In the genomic region with DNA sequence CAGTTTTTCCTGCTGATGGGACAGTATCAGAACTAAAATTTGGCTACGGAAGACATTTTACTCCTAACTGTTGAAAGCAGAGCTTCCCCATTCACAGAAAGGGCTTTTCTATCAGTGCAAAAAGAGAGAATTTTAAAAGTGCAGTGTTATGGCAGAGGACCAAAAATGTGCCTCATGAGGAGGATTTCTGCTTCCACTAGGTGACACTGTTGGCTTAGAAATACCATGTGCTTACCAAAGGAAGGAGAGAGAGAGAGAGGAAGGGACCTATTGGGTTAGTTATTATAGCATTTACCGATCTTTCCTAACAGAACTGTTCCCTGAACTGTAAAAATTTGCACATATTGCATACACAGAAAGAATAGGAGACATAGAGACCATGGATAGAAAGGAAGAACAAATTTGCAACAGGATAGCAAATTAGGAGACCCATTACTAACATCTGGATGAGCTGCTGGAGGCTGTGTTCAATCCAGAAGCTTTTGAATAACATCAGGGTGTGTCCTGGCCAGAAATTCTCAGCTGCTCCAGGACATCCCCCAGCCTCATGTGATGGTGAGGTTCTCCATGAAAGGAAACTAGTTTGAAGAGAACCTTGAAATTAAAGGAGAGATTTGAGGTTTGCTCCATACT, we compare ENCODE assay signal across 10 cellular contexts. TPM values are rescaled to one million over a fixed set of nuclear protein-coding genes. Genes with fewer than 3 reads are reported as not detected.
A peak's percentile ranks its signal among the peaks of the same experiment; 100 is the strongest.
DNase-seq lines count a peak whose midpoint lies in the region; ATAC-seq, FAIRE-seq and TF ChIP-seq lines count a peak whose summit lies in the region.
"Not testable (repeated sequence)": the region's sequence is repeated elsewhere in the genome, so short reads cannot be mapped to it uniquely, and the experiment has no call there.
"Had no signal": no experiment of that assay in that cellular context is flagged by ENCODE, and none has a peak within 500 bp of the region (broad histone marks: within the 10 kb centered on the region; RNA-seq: fewer than 3 reads in every experiment).

No MANE protein-coding gene starts in this region.

- H3K36me3 ChIP-seq in fibroblast of lung (ENCODE audit: control insufficient read depth, insufficient read depth, low read length); lung (ENCODE audit: control insufficient read depth in 2 of 2, insufficient read depth in 2 of 2, low read length in 2 of 2): not testable (repeated sequence)

- not testable (repeated sequence) for H3K27me3 ChIP-seq in fibroblast of lung (ENCODE audit: control insufficient read depth, insufficient read depth, low read length); lung (ENCODE audit: control insufficient read depth, insufficient read depth)

- TF ChIP-seq CTCF in fibroblast of lung (conservative IDR thresholded peaks at IDR 0.05 in 1 of 2, IDR thresholded peaks at IDR 0.05 in 1 of 2; ENCODE audit: low read depth in 1 of 2, low read length in 2 of 2) (peak; percentile 49 to 62), lung (IDR thresholded peaks at IDR 0.05; ENCODE audit: control extremely low read depth, extremely low read depth) (peak; percentile 10)

- peak; percentile 32 for FAIRE-seq in A204.1 (lab: Jason Lieb, UNC)
- not testable (repeated sequence) for FAIRE-seq in RCC 7860 (lab: Jason Lieb, UNC)

- H2AFZ ChIP-seq in fibroblast of lung (ENCODE audit: low read length): not testable (repeated sequence)

- DNase-seq in Daoy (ENCODE audit: low read depth): peak; percentile 64
- peak; percentile 59 for DNase-seq in HS-5 (ENCODE audit: low read depth)
- peak; percentile 25 for DNase-seq in NCI-H1105 treated with DMSO at 0.1 percent for 48 hours (lab: John Stamatoyannopoulos, UW)
- peak; percentile 32 for DNase-seq in RCC 7860 (ENCODE audit: low spot score)
- peak; percentile 67 for DNase-seq in astrocyte of the hippocampus (ENCODE audit: low read depth, low spot score)
- DNase-seq in fibroblast of lung (ENCODE audit: low read depth in 2 of 2): peak; percentile 55 to 56
- not testable (repeated sequence) for DNase-seq in lung (ENCODE audit: low spot score)

- WGBS in lung, 2 donors: 72 to 73% methylated on average over 2 of the region's 2 CpGs

- H3K4me3 ChIP-seq in fibroblast of lung (replicated peaks in 1 of 4; ENCODE audit: control extremely low read depth in 1 of 4, insufficient read depth in 1 of 4, low read depth in 3 of 4, low read length in 4 of 4); lung: not testable (repeated sequence)

- not testable (repeated sequence) for ATAC-seq in lung (ENCODE audit: insufficient read depth, low FRiP score)

- not testable (repeated sequence) for H3K27ac ChIP-seq in fibroblast of lung (ENCODE audit: insufficient read depth, low read length); lung (ENCODE audit: low read depth in 1 of 2, low read length in 1 of 2)

- not testable (repeated sequence) for H3K9ac ChIP-seq in fibroblast of lung (ENCODE audit: insufficient read depth, low read length)

- H3K4me1 ChIP-seq in fibroblast of lung (ENCODE audit: control insufficient read depth, extremely low read depth, insufficient read depth, low read length); lung (ENCODE audit: control insufficient read depth in 2 of 2, insufficient read depth in 2 of 2, low read length in 2 of 2): not testable (repeated sequence)

- not testable (repeated sequence) for H3K9me3 ChIP-seq in fibroblast of lung (ENCODE audit: control insufficient read depth, insufficient read depth, low read depth, low read length); lung (ENCODE audit: control insufficient read depth in 2 of 2, insufficient read depth in 1 of 2, low read length in 1 of 2)

- not testable (repeated sequence) for H4K20me1 ChIP-seq in fibroblast of lung (ENCODE audit: control insufficient read depth, extremely low read depth, insufficient read depth, low read length)

- not testable (repeated sequence) for H3K4me2 ChIP-seq in fibroblast of lung (ENCODE audit: extremely low read depth, insufficient read depth, low read length)

- not testable (repeated sequence) for H3K79me2 ChIP-seq in fibroblast of lung (ENCODE audit: control insufficient read depth, insufficient read depth, low read length)

RNA-seq across cellular contexts. Expression of gene PSG2, which starts 21.8 kb away (rescaled TPM):
- not detected in 2 replicates for total RNA-seq in Daoy (2014; rRNA removed; shearing (Covaris generic))
- total RNA-seq in fibroblast of lung (not detected in 2 replicates), lung (not detected)
- polyA plus RNA-seq in fibroblast of lung (1.5 and 2.1 TPM in 2 replicates), lung (not detected)
- 1.1 and 1.5 TPM in 2 replicates for polyA plus RNA-seq in fibroblast of lung (2012)
- 1.9 TPM in 1 of 2 replicates, not detected in the other for polyA minus RNA-seq in fibroblast of lung (ENCODE audit: low replicate concordance)
- total RNA-seq: mesenteric fat pad, osteocyte had no signal
